In the genomic region with DNA sequence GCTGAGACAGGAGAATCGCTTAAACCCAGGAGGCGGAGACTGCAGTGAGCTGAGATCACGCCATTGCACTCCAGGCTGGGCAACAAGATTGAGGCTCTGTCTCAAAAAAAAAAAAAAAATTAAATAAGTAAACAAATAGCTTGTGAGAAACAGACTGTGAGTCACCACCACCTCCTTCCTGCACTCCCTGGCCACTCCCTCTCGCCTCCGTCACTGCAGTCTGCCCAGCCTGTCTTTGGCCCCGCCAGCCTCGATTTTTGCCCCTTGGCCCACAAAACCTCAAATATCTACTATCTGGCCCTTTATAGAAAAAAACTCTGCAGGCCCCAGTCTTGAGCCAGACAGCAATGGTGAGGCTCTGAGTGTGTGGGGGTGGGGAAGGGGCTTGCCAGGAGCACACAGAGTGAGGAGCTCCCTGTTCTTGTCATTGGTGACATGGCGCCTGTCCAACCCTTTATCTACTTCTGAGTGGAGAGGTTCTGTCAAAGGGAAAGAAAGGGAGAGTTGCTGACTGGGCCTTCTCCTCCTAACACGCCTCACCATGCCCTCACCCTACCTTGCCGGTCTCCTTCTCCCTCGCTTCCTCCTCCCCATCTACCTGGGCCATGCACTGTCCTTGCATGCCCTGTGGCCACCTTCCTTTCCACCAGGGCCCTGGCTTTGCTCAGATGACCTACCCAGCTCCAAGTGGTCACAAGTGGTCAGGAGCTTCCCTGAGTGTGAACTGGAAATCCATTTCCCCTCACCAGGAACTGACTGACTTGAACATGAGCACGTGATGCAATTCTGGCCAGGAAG, we compare ENCODE assay signal across 8 cellular contexts. TPM values are rescaled to one million over a fixed set of nuclear protein-coding genes. Genes with fewer than 3 reads are reported as not detected.
DNase-seq lines count a peak whose midpoint lies in the region; ATAC-seq and TF ChIP-seq lines count a peak whose summit lies in the region.

No MANE protein-coding gene starts in this region.

- H3K27ac ChIP-seq in Peyer's patch = peak overlapping the region in 3 of 4 donors; percentile 69 to 92 (median 85)
- H3K27ac ChIP-seq in endodermal cell (ENCODE audit: low read depth, low read length) = no peak overlapping the region

- H3K9me3 ChIP-seq in Peyer's patch (no peaks in the 10 kb centered on the region), endodermal cell (ENCODE audit: control insufficient read depth, low read length) (no peaks in the 10 kb centered on the region)

- TF ChIP-seq CTCF in Peyer's patch (IDR thresholded peaks at IDR 0.05) (no peak), endodermal cell (conservative IDR thresholded peaks at IDR 0.05) (no peak)

- H3K4me3 ChIP-seq in Peyer's patch = no peak overlapping the region
- H3K4me3 ChIP-seq in endodermal cell (ENCODE audit: low read length) = no peak overlapping the region

- H3K9me3 Mint-ChIP-seq in endodermal cell = peaks cover 8% of the 10 kb centered on the region

- no peaks in the 10 kb centered on the region for H3K27me3 ChIP-seq in Peyer's patch
- H3K27me3 ChIP-seq in endodermal cell (ENCODE audit: control insufficient read depth, insufficient read depth, low read length, poor library complexity, severe bottlenecking) = no peaks in the 10 kb centered on the region

- H3K36me3 Mint-ChIP-seq in endodermal cell (ENCODE audit: low read depth) = peaks cover 49% of the 10 kb centered on the region

- H3K36me3 ChIP-seq in Peyer's patch (peaks cover 0 to 10% (median 0%) of the 10 kb centered on the region in 3 donors), endodermal cell (ENCODE audit: control insufficient read depth, insufficient read depth, low read length) (peaks cover 11% of the 10 kb centered on the region)

- H3K4me3 Mint-ChIP-seq in endodermal cell = no peak overlapping the region

- H3K27me3 Mint-ChIP-seq in endodermal cell (ENCODE audit: insufficient read depth) = no peaks in the 10 kb centered on the region

- H3K4me1 Mint-ChIP-seq in endodermal cell = peaks cover 8% of the 10 kb centered on the region

- no peak for ATAC-seq in HG03280 (IDR thresholded peaks at IDR 0.05; ENCODE audit: unreplicated experiment)
- no peak for ATAC-seq in GM18861 (IDR thresholded peaks at IDR 0.05; ENCODE audit: unreplicated experiment)

- WGBS in endodermal cell (ENCODE audit: insufficient coverage in 1 of 2, insufficient read length in 1 of 2), 2 experiments = 84 to 95% methylated on average over 3 to 12 of the region's 12 CpGs

- no peak for TF ChIP-seq POLR2A in Peyer's patch (IDR thresholded peaks at IDR 0.05)

- DNase-seq in EL (peak; percentile 91), Peyer's patch (peak in 2 of 3 donors; percentile 87 to 90), endodermal cell (no peak), myocyte (ENCODE audit: low read depth) (peak; percentile 67), NCI-H2107 (lab: John Stamatoyannopoulos, UW) (no peak), medulla oblongata (ENCODE audit: extremely low spot score) (no peak)

- peak overlapping the region; percentile 64 for H3K27ac Mint-ChIP-seq in endodermal cell

- no peak overlapping the region for H3K9ac ChIP-seq in endodermal cell (ENCODE audit: extremely low read depth, low read length, poor library complexity, severe bottlenecking)

- peaks cover 0 to 24% (median 3%) of the 10 kb centered on the region in 4 donors for H3K4me1 ChIP-seq in Peyer's patch
- no peaks in the 10 kb centered on the region for H3K4me1 ChIP-seq in endodermal cell (ENCODE audit: control insufficient read depth, insufficient read depth, low read length)

RNA-seq across cellular contexts. Expression of a gene that starts 22.1 kb away (rescaled TPM):
- total RNA-seq in Peyer's patch (100 to 1,000 TPM in 1 of 4 donors, 10 to 100 TPM in 3; 16.5 to 108 (median 82.5) TPM), endodermal cell (10 to 100 TPM; 61.4 to 87.2 TPM), myocyte (29.6 and 31.6 TPM in 2 replicates)
- 69.8 TPM for polyA plus RNA-seq in endodermal cell (2013, experiment 1 of 2)
- polyA plus RNA-seq in endodermal cell (2013, experiment 2 of 2) = 67.9 TPM
- 25.8 TPM for polyA plus RNA-seq in myocyte (2012)

Comparison
In these comparisons a context has a peak if more than half of its experiments do, and no peak if none do; other contexts are left out.
1. DNase-seq: peak in EL (single experiment), Peyer's patch (2 of 3) and myocyte (single experiment); none in endodermal cell (single experiment), NCI-H2107 (single experiment) and medulla oblongata (single experiment).